Comparison of ENCODE assay signal across 8 cellular contexts in the genomic region with DNA sequence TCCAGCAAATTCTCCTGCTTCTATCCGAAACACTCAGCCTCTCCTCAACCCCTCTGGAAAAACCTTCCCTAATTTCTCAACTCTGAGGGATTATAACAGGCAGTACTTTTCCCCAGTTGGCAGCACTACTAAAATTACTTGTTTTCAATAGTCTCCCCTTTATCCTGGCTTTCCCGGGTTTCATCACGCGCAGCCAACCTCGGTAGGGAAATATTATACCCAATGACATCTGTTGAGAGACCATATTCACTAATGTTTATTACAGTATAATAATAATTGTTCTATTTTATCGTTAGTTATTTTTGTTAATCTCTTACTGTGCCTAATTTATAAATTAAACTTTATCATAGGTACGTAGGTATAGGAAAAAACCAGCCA. TPM values are rescaled to one million over a fixed set of nuclear protein-coding genes. Genes with fewer than 3 reads are reported as not detected.
A peak's percentile ranks its signal among the peaks of the same experiment; 100 is the strongest.
DNase-seq lines count a peak whose midpoint lies in the region; ATAC-seq and TF ChIP-seq lines count a peak whose summit lies in the region.

No MANE protein-coding gene starts in this region.

- no peaks in the 10 kb centered on the region for H3K4me1 ChIP-seq in right cardiac atrium (ENCODE audit: control insufficient read depth, insufficient read depth, low read length)

- no peak for TF ChIP-seq CTCF in GM10266 (IDR thresholded peaks at IDR 0.05; ENCODE audit: control insufficient read depth, insufficient read depth, low read depth, missing control alignments)

- H3K4me3 Mint-ChIP-seq in T-helper 2 cell treated with Interferon-gamma antibody and Interleukin-4, amounts not matched to agents 5 μg/mL and 100 μg/mL, for 36 hours, result peak overlapping the region; percentile 96
- H3K4me3 Mint-ChIP-seq in activated CD4-positive, alpha-beta memory T cell treated with anti-CD3 and anti-CD28 coated beads, Interleukin-2, amount 10 ng/mL, durations not matched to agents 7 days and 5 days, result peak overlapping the region; percentile 91

- H3K27ac Mint-ChIP-seq in T-helper 2 cell treated with Interferon-gamma antibody and Interleukin-4, amounts not matched to agents 5 μg/mL and 100 μg/mL, for 36 hours, result peak overlapping the region; percentile 31
- no peak overlapping the region for H3K27ac Mint-ChIP-seq in activated CD4-positive, alpha-beta memory T cell treated with anti-CD3 and anti-CD28 coated beads, Interleukin-2, amount 10 ng/mL, durations not matched to agents 7 days and 5 days

- peak; percentile 13 to 20 for ATAC-seq in right cardiac atrium

- H3K9me3 ChIP-seq in right cardiac atrium (ENCODE audit: control insufficient read depth, low read length), result no peaks in the 10 kb centered on the region

- H3K27me3 ChIP-seq in right cardiac atrium (ENCODE audit: control insufficient read depth, insufficient read depth), result no peaks in the 10 kb centered on the region

- intact Hi-C loops in right cardiac atrium (cut with DNase I), result no loop called here

- H3K27ac ChIP-seq in right cardiac atrium (ENCODE audit: low read length), result no peak overlapping the region
- peak overlapping the region in 17 of 21 experiments; percentile 85 to 96 (median 92) for H3K27ac ChIP-seq in skin epidermis

- POLR2A ChIA-PET in activated CD4-positive, alpha-beta memory T cell treated with anti-CD3 and anti-CD28 coated beads, Interleukin-2, amount 10 ng/mL, durations not matched to agents 7 days and 5 days (lab: Charles Lee), result interaction anchor here (0.7 to 2.9 kb wide), 10 partner anchors 9 to 357 kb away, joined by 3 to 37 read pairs (median 6); partner anchors contain the start of genes LIPT2, PGM2L1, SPCS2 and XRRA1

- no peak for DNase-seq in T-helper 2 cell treated with Interferon-gamma antibody and Interleukin-4, amounts not matched to agents 5 μg/mL and 100 μg/mL, for 36 hours (ENCODE audit: low spot score)
- no peak for DNase-seq in T-helper 2 cell
- DNase-seq in activated CD4-positive, alpha-beta memory T cell treated with anti-CD3 and anti-CD28 coated beads, Interleukin-2, amount 10 ng/mL, durations not matched to agents 7 days and 5 days, result no peak
- peak in 1 of 3 donors; percentile 20 for DNase-seq in right cardiac atrium
- no peak for DNase-seq in activated effector memory CD4-positive, alpha-beta T cell treated with anti-CD3 and anti-CD28 coated beads, Interleukin-2, amount 50 U/mL, for 16 hours
- DNase-seq in NCI-H1048 (lab: John Stamatoyannopoulos, UW), result no peak
- DNase-seq in GM10266 (ENCODE audit: extremely low spot score), result no peak

- H3K27me3 Mint-ChIP-seq in T-helper 2 cell treated with Interferon-gamma antibody and Interleukin-4, amounts not matched to agents 5 μg/mL and 100 μg/mL, for 36 hours (ENCODE audit: low read depth), result peaks cover 8% of the 10 kb centered on the region
- peaks cover 6% of the 10 kb centered on the region for H3K27me3 Mint-ChIP-seq in activated CD4-positive, alpha-beta memory T cell treated with anti-CD3 and anti-CD28 coated beads, Interleukin-2, amount 10 ng/mL, durations not matched to agents 7 days and 5 days

- H3K9me3 Mint-ChIP-seq in T-helper 2 cell treated with Interferon-gamma antibody and Interleukin-4, amounts not matched to agents 5 μg/mL and 100 μg/mL, for 36 hours, result no peaks in the 10 kb centered on the region
- H3K9me3 Mint-ChIP-seq in activated CD4-positive, alpha-beta memory T cell treated with anti-CD3 and anti-CD28 coated beads, Interleukin-2, amount 10 ng/mL, durations not matched to agents 7 days and 5 days, result no peaks in the 10 kb centered on the region

- 11% methylated on average over 7 of the region's 7 CpGs for WGBS in right cardiac atrium

- H3K36me3 Mint-ChIP-seq in T-helper 2 cell treated with Interferon-gamma antibody and Interleukin-4, amounts not matched to agents 5 μg/mL and 100 μg/mL, for 36 hours (ENCODE audit: low read depth), result peaks cover 31% of the 10 kb centered on the region
- peaks cover 31% of the 10 kb centered on the region for H3K36me3 Mint-ChIP-seq in activated CD4-positive, alpha-beta memory T cell treated with anti-CD3 and anti-CD28 coated beads, Interleukin-2, amount 10 ng/mL, durations not matched to agents 7 days and 5 days (ENCODE audit: low read depth)

- H3K4me3 ChIP-seq in right cardiac atrium (ENCODE audit: low read length) (peak overlapping the region; percentile 87), skin epidermis (peak overlapping the region; percentile 62 to 99 (median 96))

- CTCF ChIA-PET in activated CD4-positive, alpha-beta memory T cell treated with anti-CD3 and anti-CD28 coated beads, Interleukin-2, amount 10 ng/mL, durations not matched to agents 7 days and 5 days (lab: Charles Lee), result interaction anchor here (0.6 to 1.6 kb wide), 6 partner anchors 10 to 659 kb away, joined by 3 to 5 read pairs (median 3); no protein-coding TSS in a partner anchor

- peaks cover 14% of the 10 kb centered on the region for H3K4me1 Mint-ChIP-seq in T-helper 2 cell treated with Interferon-gamma antibody and Interleukin-4, amounts not matched to agents 5 μg/mL and 100 μg/mL, for 36 hours (ENCODE audit: low read depth)
- H3K4me1 Mint-ChIP-seq in activated CD4-positive, alpha-beta memory T cell treated with anti-CD3 and anti-CD28 coated beads, Interleukin-2, amount 10 ng/mL, durations not matched to agents 7 days and 5 days, result peaks cover 39% of the 10 kb centered on the region

RNA-seq across cellular contexts. Expression of gene POLD3, which starts 0.3 kb away (rescaled TPM):
- 10 to 100 TPM; 46.5 to 47.5 TPM for total RNA-seq in activated CD4-positive, alpha-beta memory T cell treated with anti-CD3 and anti-CD28 coated beads, Interleukin-2, amount 10 ng/mL, durations not matched to agents 7 days and 5 days
- total RNA-seq in right cardiac atrium, result 1 to 10 TPM; 6.3 to 9.3 (median 7.8) TPM
- 4.4 TPM for polyA plus RNA-seq in right cardiac atrium

Comparison
In these comparisons a context has a peak if more than half of its experiments do, and no peak if none do; other contexts are left out.
1. RNA of gene POLD3, which starts 0.3 kb away (total RNA-seq): 46.5 to 47.5 TPM in activated CD4-positive, alpha-beta memory T cell treated with anti-CD3 and anti-CD28 coated beads, Interleukin-2, amount 10 ng/mL, durations not matched to agents 7 days and 5 days; 6.3 to 9.3 TPM in right cardiac atrium; every median in the first group is over 4 times any median in the second.